ENCODE assay signal across 1 cellular context in the genomic region with DNA sequence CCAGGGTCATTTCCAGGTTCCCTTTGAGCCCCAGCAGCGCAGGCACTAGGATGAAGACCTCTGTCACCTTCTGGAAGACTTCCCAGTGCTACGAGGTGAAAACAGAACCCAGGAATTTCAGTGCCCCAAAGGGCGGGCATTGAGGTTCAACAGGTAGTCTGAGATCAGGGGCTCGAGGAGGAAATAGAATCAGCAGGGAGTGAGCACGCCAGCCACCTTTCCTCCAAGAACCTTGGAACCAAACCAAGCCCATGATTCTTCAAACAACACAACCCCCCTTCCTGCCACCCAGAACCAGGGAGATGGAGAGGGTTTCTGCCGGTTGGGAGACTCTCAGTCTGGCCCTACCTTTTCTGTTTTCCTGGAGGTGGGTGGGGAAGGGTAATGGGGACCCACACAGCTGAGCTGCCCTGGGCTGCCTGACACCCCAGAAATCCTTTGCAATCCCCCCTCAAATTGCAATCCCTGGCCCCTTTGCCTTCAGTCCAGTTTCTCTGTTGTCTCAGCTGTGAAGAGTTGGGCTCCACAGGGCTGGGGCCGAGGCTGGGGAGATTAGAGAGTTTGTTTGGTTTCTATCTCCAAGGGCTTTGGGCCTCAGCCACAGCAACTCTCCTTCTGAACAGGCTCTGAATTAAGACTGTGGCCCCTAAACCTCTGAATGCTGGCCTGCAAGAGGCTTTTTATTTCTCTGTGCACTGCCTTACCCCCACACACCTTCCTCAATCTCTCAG.
TF ChIP-seq lines count a peak whose summit lies in the region.

No MANE protein-coding gene starts in this region.

TF ChIP-seq in Ishikawa, 13 proteins besides CTCF, POLR2A, EP300 and RAD21 (continued from another document):
- peak; percentile 68 for TF ChIP-seq NFIC (IDR thresholded peaks at IDR 0.05)
- TF ChIP-seq MAX (IDR thresholded peaks at IDR 0.05): 0 out of 2 replicates have a peak, but pooled peaks have one; percentile 14
- TF ChIP-seq CREB1 (IDR thresholded peaks at IDR 0.05; ENCODE audit: low read depth): no peak
- no peak for TF ChIP-seq TAF1 (IDR thresholded peaks at IDR 0.05; ENCODE audit: low read depth)
- no peak for TF ChIP-seq CEBPB (IDR thresholded peaks at IDR 0.05)
